Comparison of ENCODE assay signal across 1 cellular context in the genomic region with DNA sequence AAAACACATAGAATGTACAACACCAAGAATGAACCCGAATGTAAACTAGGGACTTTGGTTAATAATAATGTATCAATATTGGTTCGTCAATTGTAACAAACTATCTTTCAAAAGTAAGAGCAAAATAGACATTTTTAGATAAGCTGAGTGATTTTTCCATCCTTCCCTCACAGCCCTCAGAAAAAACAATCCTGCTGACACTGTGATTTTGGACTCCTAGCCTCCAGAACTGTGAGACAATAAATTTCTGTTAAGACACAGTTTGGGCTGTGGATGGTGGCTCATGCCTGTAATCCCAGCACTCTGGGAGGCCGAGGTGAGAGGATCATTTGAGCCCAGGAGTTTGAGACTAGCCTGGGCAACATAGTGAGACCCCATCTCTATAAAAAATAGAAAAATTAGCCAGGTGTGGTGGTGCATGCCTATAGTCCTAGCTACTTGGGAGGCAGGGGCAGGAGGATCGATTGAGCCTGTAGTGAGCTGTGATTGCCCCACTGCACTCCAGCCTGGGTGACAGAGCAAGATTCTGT. TPM values are rescaled to one million over a fixed set of nuclear protein-coding genes. Genes with fewer than 3 reads are reported as not detected.
"Had no signal": no experiment of that assay in that cellular context is flagged by ENCODE, and none has a peak within 500 bp of the region (broad histone marks: within the 10 kb centered on the region; RNA-seq: fewer than 3 reads in every experiment).

No MANE protein-coding gene starts in this region.

RNA-seq across cellular contexts. Expression of a gene that starts 55.2 kb away (rescaled TPM):
- total RNA-seq: thoracic aorta had no signal
